ENCODE assay signal across 18 cellular contexts in genomic region chr20:50038169-50038568, GRCh38. TPM values are rescaled to one million over a fixed set of nuclear protein-coding genes. Genes with fewer than 3 reads are reported as not detected.
DNase-seq lines count a peak whose midpoint lies in the region; ATAC-seq, FAIRE-seq and TF ChIP-seq lines count a peak whose summit lies in the region.
"Had no signal": no experiment of that assay in that cellular context is flagged by ENCODE, and none has a peak within 500 bp of the region (broad histone marks: within the 10 kb centered on the region; RNA-seq: fewer than 3 reads in every experiment).

No MANE protein-coding gene starts in this region.

- H3K4me1 Mint-ChIP-seq in neural progenitor cell: peaks cover 30% of the 10 kb centered on the region

- H3K4me3 Mint-ChIP-seq in neural progenitor cell: no peak overlapping the region
- H3K4me3 Mint-ChIP-seq: B cell had no signal

- POLR2A ChIA-PET in HepG2 (lab: Yijun Ruan, JAX) (interaction anchor here (1.1 kb wide), 1 partner anchor 8 kb away, joined by 3 read pairs; no protein-coding TSS in a partner anchor), H1 (lab: Charles Lee; ENCODE audit: partially characterized antibody) (interaction anchor here (0.7 to 3.7 kb wide), 4 partner anchors 33 to 118 kb away, joined by 3 to 15 read pairs (median 3); partner anchors contain the start of gene SNAI1)

- no peak for TF ChIP-seq CTCF in HepG2 (CRISPR knock-in tag; IDR thresholded peaks at IDR 0.05)
- no peak for TF ChIP-seq CTCF in right lobe of liver (IDR thresholded peaks at IDR 0.05)
- TF ChIP-seq CTCF in H1 (IDR thresholded peaks at IDR 0.05; ENCODE audit: control extremely low read depth in 1 of 3, insufficient read depth in 1 of 3, low read depth in 1 of 3, low read length in 3 of 3): no peak
- TF ChIP-seq CTCF in neural progenitor cell (IDR thresholded peaks at IDR 0.05): no peak

- H3K9ac ChIP-seq in HepG2 (ENCODE audit: insufficient read depth, low read depth, low read length) (no peak overlapping the region), H1 (replicated peaks in 1 of 4; ENCODE audit: extremely low read depth in 1 of 4, low read depth in 3 of 4, low read length in 3 of 4) (no peak overlapping the region), neural progenitor cell (no peak overlapping the region)
- H3K9ac ChIP-seq: SK-N-SH had no signal

- no peaks in the 10 kb centered on the region for H3K79me2 ChIP-seq in HepG2 (ENCODE audit: insufficient read depth, low read length)
- no peaks in the 10 kb centered on the region for H3K79me2 ChIP-seq in H1 (ENCODE audit: control insufficient read depth in 1 of 2, insufficient read depth in 2 of 2, low read length in 2 of 2)
- no peaks in the 10 kb centered on the region for H3K79me2 ChIP-seq in neural progenitor cell (ENCODE audit: low read depth)

- H3K4me2 ChIP-seq in HepG2 (ENCODE audit: low read depth, low read length) (peak overlapping the region; percentile 60), H1 (ENCODE audit: insufficient read depth in 1 of 2, low read depth in 2 of 2, low read length in 2 of 2) (no peak overlapping the region), neural progenitor cell (no peak overlapping the region)
- H3K4me2 ChIP-seq: SK-N-SH had no signal

- H3K18ac ChIP-seq in H1 (ENCODE audit: extremely low read depth, low read length): no peak overlapping the region

- 19% methylated on average over 6 of the region's 6 CpGs for whole genome bisulfite sequencing in HepG2 (ENCODE audit: low lambda C conversion rate)
- 62% methylated on average over 6 of the region's 6 CpGs for WGBS in right lobe of liver (ENCODE audit: insufficient coverage, low coverage, low lambda C conversion rate, missing lambda C conversion rate)
- WGBS in H1 (ENCODE audit: extremely low coverage in 1 of 2, insufficient coverage in 1 of 2, insufficient read length in 1 of 2, insufficient replicate concordance in 2 of 2, low coverage in 1 of 2, low lambda C conversion rate in 2 of 2, missing lambda C conversion rate in 1 of 2), 2 experiments: 73% methylated on average over 6 of the region's 6 CpGs; no CpG with 5 or more reads in 1 of the 2 experiments

- no peak overlapping the region for H3K56ac ChIP-seq in H1 (replicated peaks; ENCODE audit: insufficient read length, low read depth, low read length)

- H2BK12ac ChIP-seq in H1 (ENCODE audit: low read depth, low read length): no peak overlapping the region

- no peak overlapping the region for H2BK20ac ChIP-seq in H1 (ENCODE audit: low read length)

- no peak overlapping the region for H4K8ac ChIP-seq in H1 (ENCODE audit: extremely low read depth, insufficient read depth, low read length)

- peaks cover 74% of the 10 kb centered on the region for H3K4me1 ChIP-seq in HepG2 (ENCODE audit: insufficient read depth, low read length)
- H3K4me1 ChIP-seq in right lobe of liver: no peaks in the 10 kb centered on the region
- peaks cover 0 to 14% (median 5%) of the 10 kb centered on the region in 4 experiments; a peak in 4 of 7 replicates for H3K4me1 ChIP-seq in H1 (replicated peaks in 1 of 4; ENCODE audit: control insufficient read depth in 3 of 4, insufficient read depth in 4 of 4, low read length in 3 of 4)
- peaks cover 19% of the 10 kb centered on the region for H3K4me1 ChIP-seq in neural progenitor cell

- no peak overlapping the region for H3K14ac ChIP-seq in H1 (ENCODE audit: insufficient read length)

- no peaks in the 10 kb centered on the region for H3K36me3 ChIP-seq in HepG2 (replicated peaks in 1 of 2; ENCODE audit: control insufficient read depth in 1 of 2, insufficient read depth in 2 of 2, low read length in 2 of 2)
- no peaks in the 10 kb centered on the region for H3K36me3 ChIP-seq in right lobe of liver
- H3K36me3 ChIP-seq in H1 (ENCODE audit: control insufficient read depth in 2 of 4, insufficient read depth in 4 of 4, low read length in 3 of 4): no peaks in the 10 kb centered on the region
- H3K36me3 ChIP-seq in neural progenitor cell: no peaks in the 10 kb centered on the region
- H3K36me3 ChIP-seq: Peyer's patch had no signal

- H2BK5ac ChIP-seq in H1 (ENCODE audit: low read depth, low read length): no peak overlapping the region

- H3K36me3 Mint-ChIP-seq in neural progenitor cell: no peaks in the 10 kb centered on the region

- H4K20me1 ChIP-seq in HepG2 (ENCODE audit: insufficient read depth, low read length) (no peaks in the 10 kb centered on the region), H1 (replicated peaks in 1 of 2; ENCODE audit: control insufficient read depth in 1 of 2, insufficient read depth in 2 of 2, low read length in 2 of 2) (no peaks in the 10 kb centered on the region), neural progenitor cell (ENCODE audit: low read depth) (no peaks in the 10 kb centered on the region)

- H3K27ac ChIP-seq in HepG2 (ENCODE audit: extremely low read length, insufficient read depth, low read length) (no peak overlapping the region), right lobe of liver (no peak overlapping the region), H1 (ENCODE audit: low read depth, low read length) (no peak overlapping the region), neural progenitor cell (no peak overlapping the region)
- H3K27ac ChIP-seq: 22Rv1, HL-60, Peyer's patch had no signal

- ATAC-seq in HepG2 (no peak), right lobe of liver (no peak)

- no peaks in the 10 kb centered on the region for H3K23me2 ChIP-seq in H1 (ENCODE audit: low read depth, low read length)

- no peak for TF ChIP-seq RAD21 in HepG2 (CRISPR knock-in tag; IDR thresholded peaks at IDR 0.05)
- no peak for TF ChIP-seq RAD21 in H1 (IDR thresholded peaks at IDR 0.05 in 1 of 2, conservative IDR thresholded peaks at IDR 0.05 in 1 of 2; ENCODE audit: low read depth in 2 of 2, low read length in 2 of 2)

- no peaks in the 10 kb centered on the region for H3K9me3 Mint-ChIP-seq in neural progenitor cell

- no peak overlapping the region for H3K4ac ChIP-seq in H1 (replicated peaks; ENCODE audit: insufficient read length, low read depth, low read length)

- 0 out of 2 replicates have a peak overlapping the region, but pooled peaks have one; percentile 5 for H2BK15ac ChIP-seq in H1 (ENCODE audit: low read length)

- no TSS peak for BruUV-seq in HepG2 (replicated peaks; lab: Mats Ljungman, UMichigan)

- no peak overlapping the region for H4K91ac ChIP-seq in H1 (replicated peaks; ENCODE audit: insufficient read length, low read length)

- H2AK5ac ChIP-seq in H1 (ENCODE audit: low read depth, low read length): no peak overlapping the region

- intact Hi-C loops in HepG2 (cut with micrococcal nuclease; ENCODE audit: unreplicated experiment): no loop called here
- intact Hi-C loops in right lobe of liver (cut with DNase I): no loop called here

- DNase-seq in HepG2 (ENCODE audit: low spot score) (no peak), right lobe of liver (no peak), H1 (ENCODE audit: low read depth in 1 of 2, low spot score in 2 of 2) (no peak), neural progenitor cell (ENCODE audit: low spot score) (no peak), dedifferentiated amniotic fluid mesenchymal stem cell (ENCODE audit: extremely low spot score) (no peak), SHP77 (lab: John Stamatoyannopoulos, UW) (no peak)
- DNase-seq in stimulated activated naive CD4-positive, alpha-beta T cell (lab: John Stamatoyannopoulos, UW): no peak
- no peak for DNase-seq in stimulated activated CD4-positive, alpha-beta T cell treated with anti-CD3 and anti-CD28 coated beads, Interleukin-15, amount 100 ng/mL, for 24 hours
- DNase-seq: Kasumi-1, NCI-H1436, NCI-H2081 treated with DMSO at 0.1 percent for 48 hours, NCI-H2171 treated with DMSO at 0.1 percent for 48 hours, Peyer's patch, SIG-M5, SK-N-SH had no signal

- no peak overlapping the region for H2BK120ac ChIP-seq in H1 (replicated peaks; ENCODE audit: low read depth, low read length)

- FAIRE-seq in HepG2 (lab: Jason Lieb, UNC): peak; percentile 15
- no peak for FAIRE-seq in H1 (lab: Jason Lieb, UNC)

- CTCF ChIA-PET in HepG2 (lab: Yijun Ruan, JAX; ENCODE audit: low intra/inter-chr PET ratio, low total read pairs) (no interaction called here), H1 (lab: Charles Lee; ENCODE audit: partially characterized antibody) (interaction anchor here (0.6 to 2.9 kb wide), 7 partner anchors 13 to 73 kb away, joined by 3 to 13 read pairs (median 5); no protein-coding TSS in a partner anchor)

- TF ChIP-seq EP300 in HepG2 (IDR thresholded peaks at IDR 0.05; ENCODE audit: low read depth in 2 of 2, low read length in 2 of 2) (no peak), HepG2 (CRISPR knock-in tag; IDR thresholded peaks at IDR 0.05; ENCODE audit: borderline replicate concordance) (no peak), H1 (IDR thresholded peaks at IDR 0.05; ENCODE audit: borderline replicate concordance in 1 of 2, low read depth in 2 of 2, low read length in 2 of 2) (no peak)

- peaks cover 10% of the 10 kb centered on the region for H3K27me3 Mint-ChIP-seq in neural progenitor cell (ENCODE audit: insufficient read depth, low read depth)
- H3K27me3 Mint-ChIP-seq: B cell had no signal

- H3F3A ChIP-seq in neural progenitor cell (ENCODE audit: low read depth): peaks cover 5% of the 10 kb centered on the region

- H2AFZ ChIP-seq in HepG2 (ENCODE audit: low read length) (peak overlapping the region; percentile 31), H1 (ENCODE audit: low read length) (no peak overlapping the region), neural progenitor cell (replicated peaks) (no peak overlapping the region)

- no peak overlapping the region for H3K23ac ChIP-seq in H1 (ENCODE audit: insufficient read length)

- TF ChIP-seq POLR2A in HepG2 (IDR thresholded peaks at IDR 0.05; ENCODE audit: insufficient read depth in 1 of 2, low read depth in 2 of 2, low read length in 2 of 2) (no peak), right lobe of liver (IDR thresholded peaks at IDR 0.05) (no peak), H1 (IDR thresholded peaks at IDR 0.05; ENCODE audit: control extremely low read depth in 1 of 2, low read depth in 2 of 2, low read length in 2 of 2) (no peak)

- H3K9me3 ChIP-seq in HepG2 (ENCODE audit: low read length) (no peaks in the 10 kb centered on the region), right lobe of liver (no peaks in the 10 kb centered on the region), H1 (ENCODE audit: insufficient read depth in 2 of 2, low read depth in 1 of 2, low read length in 1 of 2) (no peaks in the 10 kb centered on the region), neural progenitor cell (ENCODE audit: low read depth) (no peaks in the 10 kb centered on the region)
- H3K9me3 ChIP-seq: Peyer's patch, SK-N-SH had no signal

- no peaks in the 10 kb centered on the region for H3K79me1 ChIP-seq in H1 (ENCODE audit: low read depth, low read length)

- peak overlapping the region; percentile 79 for H3K27ac Mint-ChIP-seq in neural progenitor cell
- H3K27ac Mint-ChIP-seq: B cell had no signal

- no peak overlapping the region for H4K5ac ChIP-seq in H1 (ENCODE audit: insufficient read length, low read depth, low read length)

- peaks cover 0 to 14% of the 10 kb centered on the region in 2 experiments; a peak in 2 of 5 replicates for H3K27me3 ChIP-seq in HepG2 (ENCODE audit: control insufficient read depth in 1 of 2, insufficient read depth in 2 of 2, low read length in 2 of 2)
- H3K27me3 ChIP-seq in right lobe of liver: no peaks in the 10 kb centered on the region
- H3K27me3 ChIP-seq in H1 (replicated peaks in 1 of 4; ENCODE audit: control insufficient read depth in 3 of 4, extremely low read depth in 1 of 4, insufficient read depth in 3 of 4, low read length in 3 of 4): no peaks in the 10 kb centered on the region
- no peaks in the 10 kb centered on the region for H3K27me3 ChIP-seq in neural progenitor cell
- H3K27me3 ChIP-seq: Peyer's patch had no signal

- peak overlapping the region in 1 of 3 experiments; percentile 55; a peak in 2 of 6 replicates for H3K4me3 ChIP-seq in HepG2 (replicated peaks in 1 of 3; ENCODE audit: insufficient read depth in 1 of 3, low read depth in 2 of 3, low read length in 3 of 3)
- no peak overlapping the region for H3K4me3 ChIP-seq in right lobe of liver
- no peak overlapping the region for H3K4me3 ChIP-seq in H1 (ENCODE audit: extremely low read depth in 1 of 4, insufficient read depth in 2 of 4, low read depth in 3 of 4, low read length in 4 of 4)
- H3K4me3 ChIP-seq in neural progenitor cell: no peak overlapping the region
- H3K4me3 ChIP-seq: Peyer's patch had no signal

- in situ Hi-C loops in HepG2 (cut with HindIII; ENCODE audit: extremely low pct_ligation_motif_present, low pct_unique_long_range_greater_than_20kb): no loop called here

RNA-seq across cellular contexts. Expression of gene SNAI1, which starts 55.4 kb away (rescaled TPM):
- 1.3 and 1.4 TPM in 2 replicates for total RNA-seq in HepG2 (2016; rRNA removed; fragmentation: Illumina TruSeq; extraction: Trizol)
- total RNA-seq in HepG2 (2016; cell fraction: cytosol; rRNA removed; fragmentation: Illumina TruSeq; extraction: Trizol; ENCODE audit: low read depth): 0.35 and 0.40 TPM in 2 replicates
- total RNA-seq in HepG2 (2016; cell fraction: insoluble cytoplasmic fraction; rRNA removed; fragmentation: Illumina TruSeq; extraction: Trizol): 1.1 and 1.4 TPM in 2 replicates
- 0.68 and 1.4 TPM in 2 replicates for total RNA-seq in HepG2 (2016; cell fraction: membrane; rRNA removed; fragmentation: Illumina TruSeq; extraction: Trizol)
- total RNA-seq in HepG2 (2016; cell fraction: nucleus; rRNA removed; fragmentation: Illumina TruSeq; extraction: Trizol): 1.4 and 2.3 TPM in 2 replicates
- polyA plus RNA-seq in HepG2 (2011; rRNA removed): 1.3 and 1.5 TPM in 2 replicates
- 0.35 and 0.76 TPM in 2 replicates for polyA plus RNA-seq in HepG2 (2011; cell fraction: cytosol; rRNA removed)
- 3.0 and 3.7 TPM in 2 replicates for polyA plus RNA-seq in HepG2 (2011; cell fraction: nucleus; rRNA removed)
- polyA plus RNA-seq in HepG2 (2012): 1.5 and 1.6 TPM in 2 replicates
- 0.55 and 0.59 TPM in 2 replicates for polyA plus RNA-seq in HepG2 (2016; cell fraction: cytosol; fragmentation: Illumina TruSeq; extraction: Trizol; ENCODE audit: low read depth)
- polyA plus RNA-seq in HepG2 (2016; cell fraction: insoluble cytoplasmic fraction; fragmentation: Illumina TruSeq; extraction: Trizol; ENCODE audit: low read depth): 2.2 and 3.6 TPM in 2 replicates
- 0.93 and 1.2 TPM in 2 replicates for polyA plus RNA-seq in HepG2 (2016; cell fraction: membrane; fragmentation: Illumina TruSeq; extraction: Trizol; ENCODE audit: low read depth)
- polyA plus RNA-seq in HepG2 (2016; cell fraction: nucleus; fragmentation: Illumina TruSeq; extraction: Trizol; ENCODE audit: insufficient read depth, low read depth): 3.5 and 4.2 TPM in 2 replicates
- polyA minus RNA-seq in HepG2 (2011; rRNA and poly(A)+ RNA removed; ENCODE audit: low replicate concordance): 1.4 and 7.4 TPM in 2 replicates
- 0.40 and 0.79 TPM in 2 replicates for polyA minus RNA-seq in HepG2 (2011; cell fraction: cytosol; rRNA and poly(A)+ RNA removed)
- polyA minus RNA-seq in HepG2 (2011; cell fraction: nucleus; rRNA and poly(A)+ RNA removed): 0.77 and 1.6 TPM in 2 replicates
- 1 to 10 TPM in 4 of 6 experiments, under 1 TPM in 2; 0.73 to 1.9 (median 1.1) TPM for total RNA-seq in right lobe of liver
- total RNA-seq in H1 (2021; fragmentation: NEBNext Ultra II Directional; extraction: Animal tissue kit (Norgen Biotek cat#: 25700)): 6.5 and 7.7 TPM in 2 replicates
- 8.0 and 10.6 TPM in 2 replicates for polyA plus RNA-seq in H1 (2011; rRNA removed)
- 2.0 TPM for polyA plus RNA-seq in H1 (2011; cell fraction: cytosol; rRNA removed)
- polyA plus RNA-seq in H1 (2011; cell fraction: nucleus; rRNA removed): 6.6 TPM
- polyA plus RNA-seq in H1 (2012, experiment 1 of 2): 6.9 to 10.2 TPM (median 8.7 TPM) in 4 replicates
- polyA plus RNA-seq in H1 (2012, experiment 2 of 2): 10.4 TPM
- 6.9 TPM for polyA plus RNA-seq in H1 (2013, experiment 1 of 2)
- polyA plus RNA-seq in H1 (2013, experiment 2 of 2): 7.0 TPM
- 1.3 and 2.7 TPM in 2 replicates for polyA minus RNA-seq in H1 (2011; rRNA and poly(A)+ RNA removed)
- polyA minus RNA-seq in H1 (2011; cell fraction: cytosol; rRNA and poly(A)+ RNA removed): 2.4 TPM
- polyA minus RNA-seq in H1 (2011; cell fraction: nucleus; rRNA and poly(A)+ RNA removed): 7.8 TPM
- total RNA-seq in neural progenitor cell (ENCODE audit: low replicate concordance): 1.1 and 4.0 TPM in 2 replicates

Comparison
In these comparisons a context has a peak if more than half of its experiments do, and no peak if none do; other contexts are left out.
1. Of the 41 proteins assayed by ChIP-seq in both HepG2 and H1: peak only in HepG2: HDAC2; only in H1: none; in both: none; in neither: 40.